9 cellular contexts compared by ENCODE assay signal in the genomic region with DNA sequence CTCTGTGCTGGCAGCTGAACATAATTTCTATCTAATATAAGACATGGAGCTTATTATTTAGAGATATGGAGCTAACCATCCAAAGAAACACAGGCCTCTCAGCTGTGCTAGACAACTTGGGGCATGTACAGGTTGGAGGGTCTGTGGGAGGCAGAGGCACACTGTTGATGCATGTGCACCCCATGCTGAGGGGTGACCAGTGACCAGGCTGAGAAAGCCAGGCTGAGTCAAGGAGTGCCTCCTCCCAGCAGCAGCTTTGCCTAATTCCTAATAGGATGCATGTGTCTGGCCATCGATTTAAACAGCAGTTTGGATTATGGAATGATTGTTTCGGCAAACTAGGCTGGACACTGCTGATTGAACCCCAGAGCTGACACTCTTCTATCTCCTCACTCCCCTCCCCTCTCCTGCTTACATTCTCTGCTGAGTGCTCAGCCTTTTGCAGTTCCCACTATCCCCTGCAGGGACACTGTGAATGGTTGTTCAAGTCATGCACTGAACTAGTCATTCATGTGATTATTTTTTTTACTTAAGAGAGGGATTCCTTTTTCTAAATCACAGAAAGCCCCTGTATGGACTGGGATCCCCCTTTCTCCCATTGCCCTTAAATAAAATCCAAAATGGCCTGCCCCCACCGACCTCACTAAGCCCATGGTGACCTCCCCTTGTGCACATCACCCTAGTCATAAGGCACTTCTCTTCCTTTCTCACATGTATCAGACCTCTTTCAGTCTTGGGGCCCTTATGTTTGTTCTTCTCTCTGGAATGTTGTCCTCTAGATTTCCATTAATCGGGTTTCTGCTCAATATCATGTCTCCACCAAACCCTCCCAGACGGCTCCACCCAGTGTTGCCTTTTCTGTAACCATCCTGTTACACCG.
A peak's percentile ranks its signal among the peaks of the same experiment; 100 is the strongest.
DNase-seq lines count a peak whose midpoint lies in the region; TF ChIP-seq lines count a peak whose summit lies in the region.
"Had no signal": no experiment of that assay in that cellular context is flagged by ENCODE, and none has a peak within 500 bp of the region (broad histone marks: within the 10 kb centered on the region; RNA-seq: fewer than 3 reads in every experiment).

No MANE protein-coding gene starts in this region.

- H3K36me3 Mint-ChIP-seq in activated CD4-positive, alpha-beta T cell treated with anti-CD3 and anti-CD28 coated beads, Interleukin-2, amount 10 ng/mL, durations not matched to agents 7 days and 5 days (ENCODE audit: low read depth): no peaks in the 10 kb centered on the region
- H3K36me3 Mint-ChIP-seq in glutamatergic neuron (ENCODE audit: unreplicated experiment): no peaks in the 10 kb centered on the region
- H3K36me3 Mint-ChIP-seq in CD4-positive, alpha-beta memory T cell: no peaks in the 10 kb centered on the region

- DNase-seq in Daoy (ENCODE audit: low read depth) (peak; percentile 44), H7 (peak; percentile 84), glutamatergic neuron (peak; percentile 61), superior temporal gyrus (ENCODE audit: extremely low spot score) (peak; percentile 46), mesenteric fat pad (ENCODE audit: low spot score) (no peak), lower leg skin (ENCODE audit: low spot score in 2 of 2) (no peak)
- peak; percentile 23 for DNase-seq in activated CD4-positive, alpha-beta T cell treated with anti-CD3 and anti-CD28 coated beads, Interleukin-2, amount 10 ng/mL, durations not matched to agents 7 days and 5 days
- no peak for DNase-seq in CD4-positive, alpha-beta memory T cell

- CTCF ChIA-PET in activated CD4-positive, alpha-beta T cell treated with anti-CD3 and anti-CD28 coated beads, Interleukin-2, amount 10 ng/mL, durations not matched to agents 7 days and 5 days (lab: Charles Lee): interaction anchor here (0.6 to 1.2 kb wide), 3 partner anchors 10 to 101 kb away, joined by 3 read pairs; no protein-coding TSS in a partner anchor
- CTCF ChIA-PET in CD4-positive, alpha-beta memory T cell (lab: Charles Lee; ENCODE audit: partially characterized antibody): no interaction called here

- intact Hi-C loops in CD4-positive, alpha-beta memory T cell (cut with micrococcal nuclease): no loop called here
- intact Hi-C loops in lower leg skin (cut with DNase I; ENCODE audit: low total_unique reads): no loop called here

- peaks cover 7% of the 10 kb centered on the region for H3K27me3 Mint-ChIP-seq in activated CD4-positive, alpha-beta T cell treated with anti-CD3 and anti-CD28 coated beads, Interleukin-2, amount 10 ng/mL, durations not matched to agents 7 days and 5 days
- no peaks in the 10 kb centered on the region for H3K27me3 Mint-ChIP-seq in glutamatergic neuron (ENCODE audit: unreplicated experiment)
- peaks cover 2 to 7% of the 10 kb centered on the region in 2 donors for H3K27me3 Mint-ChIP-seq in CD4-positive, alpha-beta memory T cell

- H3K9me3 ChIP-seq in CD4-positive, alpha-beta memory T cell (ENCODE audit: control insufficient read depth in 1 of 2, low read length in 2 of 2): no peaks in the 10 kb centered on the region
- H3K9me3 ChIP-seq: SJSA1 had no signal

- no peak overlapping the region for H3K27ac Mint-ChIP-seq in activated CD4-positive, alpha-beta T cell treated with anti-CD3 and anti-CD28 coated beads, Interleukin-2, amount 10 ng/mL, durations not matched to agents 7 days and 5 days
- no peak overlapping the region for H3K27ac Mint-ChIP-seq in glutamatergic neuron (ENCODE audit: unreplicated experiment)
- no peak overlapping the region for H3K27ac Mint-ChIP-seq in CD4-positive, alpha-beta memory T cell

- no peaks in the 10 kb centered on the region for H3K4me1 Mint-ChIP-seq in activated CD4-positive, alpha-beta T cell treated with anti-CD3 and anti-CD28 coated beads, Interleukin-2, amount 10 ng/mL, durations not matched to agents 7 days and 5 days
- no peaks in the 10 kb centered on the region for H3K4me1 Mint-ChIP-seq in glutamatergic neuron (ENCODE audit: low read depth, unreplicated experiment)
- H3K4me1 Mint-ChIP-seq in CD4-positive, alpha-beta memory T cell: peaks cover 0 to 6% (median 5%) of the 10 kb centered on the region in 4 donors

- no peak overlapping the region for H3K27ac ChIP-seq in CD4-positive, alpha-beta memory T cell (ENCODE audit: low read depth, low read length)
- H3K27ac ChIP-seq: SJSA1 had no signal

- TF ChIP-seq POLR2A in lower leg skin (IDR thresholded peaks at IDR 0.05): no peak

- no peak overlapping the region for H3K4me3 Mint-ChIP-seq in activated CD4-positive, alpha-beta T cell treated with anti-CD3 and anti-CD28 coated beads, Interleukin-2, amount 10 ng/mL, durations not matched to agents 7 days and 5 days
- H3K4me3 Mint-ChIP-seq in glutamatergic neuron (ENCODE audit: unreplicated experiment): no peak overlapping the region
- H3K4me3 Mint-ChIP-seq in CD4-positive, alpha-beta memory T cell: no peak overlapping the region

- WGBS in lower leg skin, 2 donors: 74 to 79% methylated on average over 6 of the region's 6 CpGs

- H3K4me1 ChIP-seq in CD4-positive, alpha-beta memory T cell (ENCODE audit: insufficient read depth, low read length): no peaks in the 10 kb centered on the region

- H3K27me3 ChIP-seq in H7 (ENCODE audit: control insufficient read depth, insufficient read depth, low read length): no peaks in the 10 kb centered on the region
- H3K27me3 ChIP-seq in CD4-positive, alpha-beta memory T cell (ENCODE audit: insufficient read depth, low read length): no peaks in the 10 kb centered on the region
- H3K27me3 ChIP-seq: SJSA1 had no signal

- POLR2A ChIA-PET in activated CD4-positive, alpha-beta T cell treated with anti-CD3 and anti-CD28 coated beads, Interleukin-2, amount 10 ng/mL, durations not matched to agents 7 days and 5 days (lab: Charles Lee): no interaction called here
- POLR2A ChIA-PET in CD4-positive, alpha-beta memory T cell (lab: Charles Lee; ENCODE audit: partially characterized antibody): no interaction called here

- H3K4me3 ChIP-seq in H7 (ENCODE audit: insufficient read depth, low read depth, low read length) (no peak overlapping the region), lower leg skin (ENCODE audit: low read depth, poor library complexity, severe bottlenecking) (no peak overlapping the region)
- H3K4me3 ChIP-seq in CD4-positive, alpha-beta memory T cell (ENCODE audit: low read length in 2 of 2): no peak overlapping the region
- H3K4me3 ChIP-seq: SJSA1 had no signal

- TF ChIP-seq CTCF in glutamatergic neuron (IDR thresholded peaks at IDR 0.05; ENCODE audit: partially characterized antibody, unreplicated experiment) (peak; percentile 77), lower leg skin (IDR thresholded peaks at IDR 0.05) (no peak)

- H3K36me3 ChIP-seq in H7 (replicated peaks; ENCODE audit: control insufficient read depth, insufficient read depth, low read length): no peaks in the 10 kb centered on the region
- no peaks in the 10 kb centered on the region for H3K36me3 ChIP-seq in CD4-positive, alpha-beta memory T cell (ENCODE audit: insufficient read depth, low read length)
- H3K36me3 ChIP-seq: SJSA1 had no signal

- H3K9me3 Mint-ChIP-seq in activated CD4-positive, alpha-beta T cell treated with anti-CD3 and anti-CD28 coated beads, Interleukin-2, amount 10 ng/mL, durations not matched to agents 7 days and 5 days: no peaks in the 10 kb centered on the region
- H3K9me3 Mint-ChIP-seq in glutamatergic neuron (ENCODE audit: unreplicated experiment): peaks cover 2% of the 10 kb centered on the region
- H3K9me3 Mint-ChIP-seq in CD4-positive, alpha-beta memory T cell: no peaks in the 10 kb centered on the region

Comparison
In these comparisons a context has a peak if more than half of its experiments do, and no peak if none do; other contexts are left out.
1. DNase-seq: peak in Daoy (single experiment), H7 (single experiment), activated CD4-positive, alpha-beta T cell treated with anti-CD3 and anti-CD28 coated beads, Interleukin-2, amount 10 ng/mL, durations not matched to agents 7 days and 5 days (single experiment), glutamatergic neuron (single experiment) and superior temporal gyrus (single experiment); none in mesenteric fat pad (single experiment), CD4-positive, alpha-beta memory T cell (0 of 5) and lower leg skin (0 of 2).